Comparison of ENCODE assay signal across 9 cellular contexts in the genomic region with DNA sequence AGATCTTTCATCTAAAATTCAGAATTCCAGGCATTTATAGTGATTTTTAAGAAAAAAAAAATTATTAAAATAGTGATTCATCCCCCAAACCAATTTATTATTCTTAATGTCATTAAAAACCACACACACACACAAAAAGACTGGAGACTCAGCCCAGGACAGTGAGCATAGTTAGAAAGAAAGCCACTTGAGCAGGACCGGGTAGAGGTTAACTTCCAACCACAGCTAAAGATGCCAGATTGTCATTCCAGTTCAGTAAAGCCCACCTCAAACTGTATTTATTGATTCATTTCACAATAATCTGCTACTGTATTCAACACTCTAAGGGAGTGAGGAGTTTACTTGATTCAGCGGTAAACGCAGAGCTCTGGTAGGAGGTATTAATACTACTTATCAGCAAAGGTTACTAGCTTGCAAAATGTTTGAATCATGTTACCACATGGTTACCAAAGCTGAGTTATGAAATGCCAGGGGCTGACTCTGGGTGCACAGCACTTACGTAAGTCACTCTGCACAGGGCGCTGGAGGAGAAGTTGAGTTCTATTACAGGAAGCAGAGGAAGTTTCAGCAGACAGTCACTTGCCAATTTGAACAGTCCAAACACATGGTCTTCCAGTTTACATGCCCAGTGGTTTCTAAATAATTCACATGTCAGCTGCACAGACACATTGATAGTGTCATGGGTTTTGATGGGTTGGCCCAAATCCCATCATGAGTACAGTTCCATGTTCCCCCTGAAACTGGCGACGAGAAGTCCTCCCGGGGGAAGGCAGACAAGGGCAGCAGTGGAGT.
DNase-seq lines count a peak whose midpoint lies in the region; ATAC-seq lines count a peak whose summit lies in the region.
"Had no signal": no experiment of that assay in that cellular context is flagged by ENCODE, and none has a peak within 500 bp of the region (broad histone marks: within the 10 kb centered on the region; RNA-seq: fewer than 3 reads in every experiment).

No MANE protein-coding gene starts in this region.

- no peaks in the 10 kb centered on the region for H3K9me3 Mint-ChIP-seq in stimulated activated naive B cell treated with anti-CD40 and anti-IgM and Interleukin-4, amounts not matched to agents 10 μg/mL and 1 μg/mL and 100 μg/mL, for 72 hours

- no peak overlapping the region for H3K27ac Mint-ChIP-seq in stimulated activated naive B cell treated with anti-CD40 and anti-IgM and Interleukin-4, amounts not matched to agents 10 μg/mL and 1 μg/mL and 100 μg/mL, for 72 hours

- no peak overlapping the region for H3K4me3 Mint-ChIP-seq in stimulated activated naive B cell treated with anti-CD40 and anti-IgM and Interleukin-4, amounts not matched to agents 10 μg/mL and 1 μg/mL and 100 μg/mL, for 72 hours

- no peaks in the 10 kb centered on the region for H3K36me3 Mint-ChIP-seq in stimulated activated naive B cell treated with anti-CD40 and anti-IgM and Interleukin-4, amounts not matched to agents 10 μg/mL and 1 μg/mL and 100 μg/mL, for 72 hours

- no peaks in the 10 kb centered on the region for H3K36me3 ChIP-seq in adipocyte (ENCODE audit: control insufficient read depth, insufficient read depth, low read length, severe bottlenecking)

- peak; percentile 54 to 56 for ATAC-seq in stimulated activated naive B cell treated with anti-CD40 and anti-IgM and Interleukin-4, amounts not matched to agents 10 μg/mL and 1 μg/mL and 100 μg/mL, for 72 hours (replicated peaks)
- ATAC-seq in GM21529 (IDR thresholded peaks at IDR 0.05; ENCODE audit: unreplicated experiment): no peak
- no peak for ATAC-seq in GM21515 (IDR thresholded peaks at IDR 0.05; ENCODE audit: unreplicated experiment)

- H3K4me1 ChIP-seq in adipocyte (ENCODE audit: control insufficient read depth, insufficient read depth, low read length): peaks cover 7% of the 10 kb centered on the region

- DNase-seq in HT1080 (ENCODE audit: low read depth) (peak; percentile 15), adipocyte (ENCODE audit: low read depth) (peak; percentile 81), hepatic stellate cell (ENCODE audit: low spot score) (peak; percentile 47), DMS 273 (lab: John Stamatoyannopoulos, UW; ENCODE audit: unreplicated experiment) (no peak), NCI-H2227 treated with DMSO at 0.1 percent for 48 hours (lab: John Stamatoyannopoulos, UW) (no peak)
- DNase-seq in stimulated activated naive B cell treated with anti-CD40 and anti-IgM and Interleukin-4, amounts not matched to agents 10 μg/mL and 1 μg/mL and 100 μg/mL, for 72 hours: no peak
- DNase-seq: NCI-H1105 had no signal

- H3K4me3 ChIP-seq in adipocyte (ENCODE audit: low read length): no peak overlapping the region

- no peaks in the 10 kb centered on the region for H3K9me3 ChIP-seq in adipocyte (ENCODE audit: control insufficient read depth, low read length)

- peaks cover 12% of the 10 kb centered on the region for H3K27me3 ChIP-seq in adipocyte (replicated peaks; ENCODE audit: control insufficient read depth, insufficient read depth, low read length)

- H3K9ac ChIP-seq in adipocyte (ENCODE audit: low read length): no peak overlapping the region

- peaks cover 0 to 4% of the 10 kb centered on the region in 2 donors for H3K27me3 Mint-ChIP-seq in stimulated activated naive B cell treated with anti-CD40 and anti-IgM and Interleukin-4, amounts not matched to agents 10 μg/mL and 1 μg/mL and 100 μg/mL, for 72 hours

- peaks cover 4 to 5% of the 10 kb centered on the region in 2 donors for H3K4me1 Mint-ChIP-seq in stimulated activated naive B cell treated with anti-CD40 and anti-IgM and Interleukin-4, amounts not matched to agents 10 μg/mL and 1 μg/mL and 100 μg/mL, for 72 hours

Comparison
In these comparisons a context has a peak if more than half of its experiments do, and no peak if none do; other contexts are left out.
1. DNase-seq: peak in HT1080 (single experiment), adipocyte (single experiment) and hepatic stellate cell (single experiment); none in stimulated activated naive B cell treated with anti-CD40 and anti-IgM and Interleukin-4, amounts not matched to agents 10 μg/mL and 1 μg/mL and 100 μg/mL, for 72 hours (single experiment), DMS 273 (single experiment) and NCI-H2227 treated with DMSO at 0.1 percent for 48 hours (single experiment).
2. ATAC-seq: peak in stimulated activated naive B cell treated with anti-CD40 and anti-IgM and Interleukin-4, amounts not matched to agents 10 μg/mL and 1 μg/mL and 100 μg/mL, for 72 hours (2 of 2); none in GM21529 (single experiment) and GM21515 (single experiment).